In the genomic region with DNA sequence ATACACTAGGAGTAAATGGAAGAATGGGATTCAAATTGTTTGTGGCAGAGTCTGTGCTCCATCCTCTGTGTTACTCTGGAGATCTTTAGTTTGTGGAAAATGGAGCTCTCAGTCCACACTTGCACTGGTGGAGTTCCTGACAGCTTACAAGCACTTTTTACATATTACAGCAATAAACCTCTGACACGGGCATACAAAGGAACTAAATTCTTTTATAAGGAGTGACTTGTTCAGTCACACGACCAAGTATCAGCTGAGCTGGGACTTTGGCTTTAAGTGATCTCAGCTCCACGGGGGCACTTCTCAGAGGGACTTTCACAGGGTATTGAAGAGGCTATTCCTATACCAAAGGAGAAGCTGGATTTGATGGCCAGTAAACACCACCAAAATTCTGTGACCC, we compare ENCODE assay signal across 18 cellular contexts.
DNase-seq lines count a peak whose midpoint lies in the region; ATAC-seq and TF ChIP-seq lines count a peak whose summit lies in the region.
"Had no signal": no experiment of that assay in that cellular context is flagged by ENCODE, and none has a peak within 500 bp of the region (broad histone marks: within the 10 kb centered on the region; RNA-seq: fewer than 3 reads in every experiment).

No MANE protein-coding gene starts in this region.

- H3K9me3 ChIP-seq in mucosa of descending colon (no peaks in the 10 kb centered on the region), ascending aorta (no peaks in the 10 kb centered on the region)
- H3K9me3 ChIP-seq: neutrophil had no signal

- H3K27me3 Mint-ChIP-seq in brain: no peaks in the 10 kb centered on the region
- H3K27me3 Mint-ChIP-seq: activated naive CD8-positive, alpha-beta T cell treated with anti-CD3 and anti-CD28 coated beads, Interleukin-2, amount 50 U/mL, for 24 hours; stimulated activated naive B cell treated with anti-CD40 and anti-IgM and Interleukin-4, amounts not matched to agents 10 μg/mL and 1 μg/mL and 100 μg/mL, for 72 hours had no signal

- peak overlapping the region in 2 of 5 experiments; percentile 22 to 64 for H3K4me3 Mint-ChIP-seq in brain
- H3K4me3 Mint-ChIP-seq: activated naive CD8-positive, alpha-beta T cell treated with anti-CD3 and anti-CD28 coated beads, Interleukin-2, amount 50 U/mL, for 24 hours; activated T-cell treated with anti-CD3 and anti-CD28 coated beads, Interleukin-2, amount 50 U/mL, for 72 hours; stimulated activated naive B cell treated with anti-CD40 and anti-IgM and Interleukin-4, amounts not matched to agents 10 μg/mL and 1 μg/mL and 100 μg/mL, for 72 hours had no signal

- no peak overlapping the region for H3K4me3 ChIP-seq in mucosa of descending colon
- H3K4me3 ChIP-seq in ascending aorta: no peak overlapping the region

- peaks cover 0 to under 1% (median 0%) of the 10 kb centered on the region in 5 experiments for H3K9me3 Mint-ChIP-seq in brain
- H3K9me3 Mint-ChIP-seq: activated naive CD8-positive, alpha-beta T cell treated with anti-CD3 and anti-CD28 coated beads, Interleukin-2, amount 50 U/mL, for 24 hours; activated T-cell treated with anti-CD3 and anti-CD28 coated beads, Interleukin-2, amount 50 U/mL, for 72 hours had no signal

- no peaks in the 10 kb centered on the region for H3K36me3 Mint-ChIP-seq in brain
- H3K36me3 Mint-ChIP-seq: stimulated activated naive B cell treated with anti-CD40 and anti-IgM and Interleukin-4, amounts not matched to agents 10 μg/mL and 1 μg/mL and 100 μg/mL, for 72 hours had no signal

- intact Hi-C loops in mucosa of descending colon (cut with DNase I, micrococcal nuclease) (no loop called here), ascending aorta (cut with DNase I) (no loop called here), sciatic nerve (cut with DNase I) (no loop called here)

- ATAC-seq in mucosa of descending colon (peak; percentile 80), HG02981 (IDR thresholded peaks at IDR 0.05; ENCODE audit: unreplicated experiment) (no peak), sciatic nerve (no peak)
- ATAC-seq: activated naive CD8-positive, alpha-beta T cell treated with anti-CD3 and anti-CD28 coated beads, Interleukin-2, amount 50 U/mL, for 24 hours; activated T-cell treated with anti-CD3 and anti-CD28 coated beads, Interleukin-2, amount 50 U/mL, for 72 hours; stimulated activated naive B cell treated with anti-CD40 and anti-IgM and Interleukin-4, amounts not matched to agents 10 μg/mL and 1 μg/mL and 100 μg/mL, for 72 hours had no signal

- DNase-seq in NCI-H748 (lab: John Stamatoyannopoulos, UW; ENCODE audit: unreplicated experiment) (peak; percentile 59), NCI-H748 treated with DMSO at 0.1 percent for 48 hours (lab: John Stamatoyannopoulos, UW) (no peak), mucosa of descending colon (peak in 1 of 3 donors; percentile 35), ascending aorta (ENCODE audit: low spot score in 2 of 2) (no peak), sciatic nerve (ENCODE audit: low spot score) (no peak), putamen (ENCODE audit: low spot score) (no peak)
- DNase-seq: activated CD4-positive, alpha-beta T cell treated with anti-CD3 and anti-CD28 coated beads, Interleukin-2, amount 50 U/mL, for 48 hours; activated naive CD8-positive, alpha-beta T cell treated with anti-CD3 and anti-CD28 coated beads, Interleukin-2, amount 50 U/mL, for 24 hours; activated T-cell treated with anti-CD3 and anti-CD28 coated beads, Interleukin-2, amount 50 U/mL, for 72 hours; cerebellar nuclear complex; GF-D8; MV-4-11; NCI-H446; stimulated activated naive B cell treated with anti-CD40 and anti-IgM and Interleukin-4, amounts not matched to agents 10 μg/mL and 1 μg/mL and 100 μg/mL, for 72 hours; SW 1271 had no signal

- H3K27me3 ChIP-seq in ascending aorta: no peaks in the 10 kb centered on the region
- H3K27me3 ChIP-seq: neutrophil had no signal

- H3K36me3 ChIP-seq in mucosa of descending colon (ENCODE audit: low read depth) (no peaks in the 10 kb centered on the region), ascending aorta (no peaks in the 10 kb centered on the region)
- H3K36me3 ChIP-seq: neutrophil had no signal

- peaks cover 6% of the 10 kb centered on the region for H3K4me1 ChIP-seq in mucosa of descending colon (ENCODE audit: low read depth)
- no peaks in the 10 kb centered on the region for H3K4me1 ChIP-seq in ascending aorta

- H3K27ac ChIP-seq in ascending aorta: no peak overlapping the region
- H3K27ac ChIP-seq: neutrophil had no signal

- peaks cover 32% of the 10 kb centered on the region for H3K4me1 Mint-ChIP-seq in brain
- H3K4me1 Mint-ChIP-seq: activated naive CD8-positive, alpha-beta T cell treated with anti-CD3 and anti-CD28 coated beads, Interleukin-2, amount 50 U/mL, for 24 hours; stimulated activated naive B cell treated with anti-CD40 and anti-IgM and Interleukin-4, amounts not matched to agents 10 μg/mL and 1 μg/mL and 100 μg/mL, for 72 hours had no signal

- H3K27ac Mint-ChIP-seq in brain: peak overlapping the region; percentile 51 to 95 (median 81)
- H3K27ac Mint-ChIP-seq: activated naive CD8-positive, alpha-beta T cell treated with anti-CD3 and anti-CD28 coated beads, Interleukin-2, amount 50 U/mL, for 24 hours; activated T-cell treated with anti-CD3 and anti-CD28 coated beads, Interleukin-2, amount 50 U/mL, for 72 hours; stimulated activated naive B cell treated with anti-CD40 and anti-IgM and Interleukin-4, amounts not matched to agents 10 μg/mL and 1 μg/mL and 100 μg/mL, for 72 hours had no signal

- no peak for TF ChIP-seq CTCF in brain (conservative IDR thresholded peaks at IDR 0.05)
- no peak for TF ChIP-seq CTCF in mucosa of descending colon (IDR thresholded peaks at IDR 0.05)
- TF ChIP-seq CTCF in ascending aorta (IDR thresholded peaks at IDR 0.05): no peak
